11 cellular contexts compared by ENCODE assay signal in genomic region chr1:54996869-54997710, GRCh38. TPM values are rescaled to one million over a fixed set of nuclear protein-coding genes. Genes with fewer than 3 reads are reported as not detected.
DNase-seq lines count a peak whose midpoint lies in the region; ATAC-seq and TF ChIP-seq lines count a peak whose summit lies in the region.
"Had no signal": no experiment of that assay in that cellular context is flagged by ENCODE, and none has a peak within 500 bp of the region (broad histone marks: within the 10 kb centered on the region; RNA-seq: fewer than 3 reads in every experiment).

No MANE protein-coding gene starts in this region.

- H3K27ac ChIP-seq in stomach = no peak overlapping the region
- no peak overlapping the region for H3K27ac ChIP-seq in esophagus squamous epithelium
- H3K27ac ChIP-seq: ovary had no signal

- peak overlapping the region; percentile 37 for H3K4me3 ChIP-seq in iPS-11a (ENCODE audit: low read depth, low read length)
- peak overlapping the region; percentile 13 to 34 (median 20) for H3K4me3 ChIP-seq in stomach
- H3K4me3 ChIP-seq in esophagus squamous epithelium = peak overlapping the region in 2 of 4 donors; percentile 19 to 33
- H3K4me3 ChIP-seq: ovary had no signal

- POLR2A ChIA-PET in activated CD4-positive, alpha-beta T cell treated with anti-CD3 and anti-CD28 coated beads, Interleukin-2, amount 10 ng/mL, durations not matched to agents 7 days and 5 days (lab: Charles Lee) = no interaction called here

- CTCF ChIA-PET in activated CD4-positive, alpha-beta T cell treated with anti-CD3 and anti-CD28 coated beads, Interleukin-2, amount 10 ng/mL, durations not matched to agents 7 days and 5 days (lab: Charles Lee) = interaction anchor here (1.0 to 4.9 kb wide), 15 partner anchors 10 to 325 kb away, joined by 3 to 94 read pairs (median 5); partner anchors contain the start of gene DHCR24

- TF ChIP-seq CTCF in stomach (IDR thresholded peaks at IDR 0.05) (no peak), esophagus squamous epithelium (IDR thresholded peaks at IDR 0.05) (no peak)

- no peak for TF ChIP-seq EP300 in stomach (IDR thresholded peaks at IDR 0.05)

- intact Hi-C loops in stomach (cut with DNase I; ENCODE audit: low total_unique reads) (loop anchor here (5.0 kb wide), 1 partner anchor 50 kb away; no protein-coding TSS in a partner anchor), esophagus squamous epithelium (cut with DNase I) (loop anchor here (5.0 kb wide), 1 partner anchor 45 kb away; no protein-coding TSS in a partner anchor)

- no peaks in the 10 kb centered on the region for H3K36me3 ChIP-seq in stomach
- H3K36me3 ChIP-seq in esophagus squamous epithelium = no peaks in the 10 kb centered on the region
- H3K36me3 ChIP-seq: ovary had no signal

- H3K9me3 ChIP-seq in stomach (no peaks in the 10 kb centered on the region), esophagus squamous epithelium (no peaks in the 10 kb centered on the region)
- H3K9me3 ChIP-seq: ovary had no signal

- H3K4me3 Mint-ChIP-seq in activated CD4-positive, alpha-beta T cell treated with anti-CD3 and anti-CD28 coated beads, Interleukin-2, amount 10 ng/mL, durations not matched to agents 7 days and 5 days = no peak overlapping the region
- H3K4me3 Mint-ChIP-seq in activated T-cell treated with anti-CD3 and anti-CD28 coated beads, Interleukin-2, amount 50 U/mL, for 72 hours = peak overlapping the region; percentile 40 to 64

- ATAC-seq in activated T-cell treated with anti-CD3 and anti-CD28 coated beads, Interleukin-2, amount 50 U/mL, for 72 hours (replicated peaks in 1 of 2) = peak; percentile 25 to 46
- no peak for ATAC-seq in GM18909 (IDR thresholded peaks at IDR 0.05; ENCODE audit: poor library complexity, unreplicated experiment)

- H3K27me3 ChIP-seq in stomach (peaks cover 0 to 67% (median 27%) of the 10 kb centered on the region in 3 donors), esophagus squamous epithelium (peaks cover 0 to 58% (median 1%) of the 10 kb centered on the region in 4 donors)
- H3K27me3 ChIP-seq: ovary had no signal

- peak overlapping the region; percentile 26 for H3K27ac Mint-ChIP-seq in activated CD4-positive, alpha-beta T cell treated with anti-CD3 and anti-CD28 coated beads, Interleukin-2, amount 10 ng/mL, durations not matched to agents 7 days and 5 days
- no peak overlapping the region for H3K27ac Mint-ChIP-seq in activated T-cell treated with anti-CD3 and anti-CD28 coated beads, Interleukin-2, amount 50 U/mL, for 72 hours

- no peaks in the 10 kb centered on the region for H3K36me3 Mint-ChIP-seq in activated CD4-positive, alpha-beta T cell treated with anti-CD3 and anti-CD28 coated beads, Interleukin-2, amount 10 ng/mL, durations not matched to agents 7 days and 5 days (ENCODE audit: low read depth)
- no peaks in the 10 kb centered on the region for H3K36me3 Mint-ChIP-seq in activated T-cell treated with anti-CD3 and anti-CD28 coated beads, Interleukin-2, amount 50 U/mL, for 72 hours (ENCODE audit: insufficient read depth in 2 of 2)

- peaks cover 28% of the 10 kb centered on the region for H3K4me1 Mint-ChIP-seq in activated CD4-positive, alpha-beta T cell treated with anti-CD3 and anti-CD28 coated beads, Interleukin-2, amount 10 ng/mL, durations not matched to agents 7 days and 5 days
- peaks cover 24% of the 10 kb centered on the region for H3K4me1 Mint-ChIP-seq in activated T-cell treated with anti-CD3 and anti-CD28 coated beads, Interleukin-2, amount 50 U/mL, for 72 hours (ENCODE audit: low read depth)

- no peak for DNase-seq in activated CD4-positive, alpha-beta T cell treated with anti-CD3 and anti-CD28 coated beads, Interleukin-2, amount 10 ng/mL, durations not matched to agents 7 days and 5 days
- no peak for DNase-seq in activated CD4-positive, alpha-beta T cell treated with anti-CD3 and anti-CD28 coated beads for 48 hours
- DNase-seq in activated T-cell treated with anti-CD3 and anti-CD28 coated beads, Interleukin-2, amount 50 U/mL, for 72 hours = peak in 1 of 2 donors; percentile 7
- no peak for DNase-seq in stomach
- no peak for DNase-seq in RKO (ENCODE audit: low spot score)
- no peak for DNase-seq in esophagus squamous epithelium (lab: John Stamatoyannopoulos, UW)

- 12 to 21% (median 13%) methylated on average over 32 to 46 of the region's 46 CpGs for WGBS in stomach, 5 donors
- WGBS in esophagus squamous epithelium, 2 donors = 12 to 17% methylated on average over 18 to 19 of the region's 46 CpGs

- H3K4me1 ChIP-seq in stomach (peaks cover 7 to 12% (median 10%) of the 10 kb centered on the region in 4 donors), esophagus squamous epithelium (peaks cover 6 to 13% (median 7%) of the 10 kb centered on the region in 3 donors)

- no peaks in the 10 kb centered on the region for H3K9me3 Mint-ChIP-seq in activated CD4-positive, alpha-beta T cell treated with anti-CD3 and anti-CD28 coated beads, Interleukin-2, amount 10 ng/mL, durations not matched to agents 7 days and 5 days
- H3K9me3 Mint-ChIP-seq in activated T-cell treated with anti-CD3 and anti-CD28 coated beads, Interleukin-2, amount 50 U/mL, for 72 hours = no peaks in the 10 kb centered on the region

- TF ChIP-seq POLR2A in stomach (IDR thresholded peaks at IDR 0.05) (no peak), esophagus squamous epithelium (IDR thresholded peaks at IDR 0.05) (no peak)

- H3K27me3 Mint-ChIP-seq in activated CD4-positive, alpha-beta T cell treated with anti-CD3 and anti-CD28 coated beads, Interleukin-2, amount 10 ng/mL, durations not matched to agents 7 days and 5 days = peaks cover 35% of the 10 kb centered on the region
- peaks cover 35% of the 10 kb centered on the region for H3K27me3 Mint-ChIP-seq in activated T-cell treated with anti-CD3 and anti-CD28 coated beads, Interleukin-2, amount 50 U/mL, for 72 hours (ENCODE audit: low read depth)

RNA-seq across cellular contexts. Expression of gene BSND, which starts 1.6 kb away (rescaled TPM):
- under 1 TPM in 1 of 2 experiments, not detected in 1; 0.05 TPM for total RNA-seq in activated CD4-positive, alpha-beta T cell treated with anti-CD3 and anti-CD28 coated beads, Interleukin-2, amount 10 ng/mL, durations not matched to agents 7 days and 5 days
- not detected for total RNA-seq in activated T-cell treated with anti-CD3 and anti-CD28 coated beads, Interleukin-2, amount 50 U/mL, for 72 hours
- not detected for total RNA-seq in stomach
- polyA plus RNA-seq in stomach = not detected
- not detected for total RNA-seq in esophagus squamous epithelium
- total RNA-seq: fibroblast of villous mesenchyme had no signal
- polyA plus RNA-seq: AG04450 had no signal

RNA-seq across cellular contexts. Expression of gene TMEM61, which starts 16.7 kb away (rescaled TPM):
- not detected for total RNA-seq in activated CD4-positive, alpha-beta T cell treated with anti-CD3 and anti-CD28 coated beads, Interleukin-2, amount 10 ng/mL, durations not matched to agents 7 days and 5 days
- total RNA-seq in activated T-cell treated with anti-CD3 and anti-CD28 coated beads, Interleukin-2, amount 50 U/mL, for 72 hours = not detected
- 100 to 1,000 TPM in 1 of 5 donors, 1 to 10 TPM in 1, under 1 TPM in 2, not detected in 1; 0.55 to 130 (median 5.2) TPM for total RNA-seq in stomach
- polyA plus RNA-seq in stomach = 1 to 10 TPM in 2 of 3 donors, under 1 TPM in 1; 0.76 to 5.7 (median 1.6) TPM
- total RNA-seq in esophagus squamous epithelium = 1 to 10 TPM in 2 of 4 donors, under 1 TPM in 1, not detected in 1; 0.95 to 2.3 (median 1.0) TPM
- total RNA-seq: fibroblast of villous mesenchyme had no signal
- polyA plus RNA-seq: AG04450 had no signal

RNA-seq across cellular contexts. Expression of gene PCSK9, which starts 42.3 kb away (rescaled TPM):
- total RNA-seq in activated CD4-positive, alpha-beta T cell treated with anti-CD3 and anti-CD28 coated beads, Interleukin-2, amount 10 ng/mL, durations not matched to agents 7 days and 5 days = not detected
- total RNA-seq in activated T-cell treated with anti-CD3 and anti-CD28 coated beads, Interleukin-2, amount 50 U/mL, for 72 hours = not detected
- total RNA-seq in stomach (10 to 100 TPM in 1 of 5 donors, 1 to 10 TPM in 3, not detected in 1; 1.1 to 26.1 (median 2.2) TPM), esophagus squamous epithelium (10 to 100 TPM in 1 of 4 donors, 1 to 10 TPM in 3; 6.5 to 21.4 (median 7.0) TPM)
- 1 to 10 TPM in 2 of 3 donors, not detected in 1; 2.6 to 4.4 TPM for polyA plus RNA-seq in stomach
